Comparison of ENCODE assay signal across 1 cellular context in the genomic region with DNA sequence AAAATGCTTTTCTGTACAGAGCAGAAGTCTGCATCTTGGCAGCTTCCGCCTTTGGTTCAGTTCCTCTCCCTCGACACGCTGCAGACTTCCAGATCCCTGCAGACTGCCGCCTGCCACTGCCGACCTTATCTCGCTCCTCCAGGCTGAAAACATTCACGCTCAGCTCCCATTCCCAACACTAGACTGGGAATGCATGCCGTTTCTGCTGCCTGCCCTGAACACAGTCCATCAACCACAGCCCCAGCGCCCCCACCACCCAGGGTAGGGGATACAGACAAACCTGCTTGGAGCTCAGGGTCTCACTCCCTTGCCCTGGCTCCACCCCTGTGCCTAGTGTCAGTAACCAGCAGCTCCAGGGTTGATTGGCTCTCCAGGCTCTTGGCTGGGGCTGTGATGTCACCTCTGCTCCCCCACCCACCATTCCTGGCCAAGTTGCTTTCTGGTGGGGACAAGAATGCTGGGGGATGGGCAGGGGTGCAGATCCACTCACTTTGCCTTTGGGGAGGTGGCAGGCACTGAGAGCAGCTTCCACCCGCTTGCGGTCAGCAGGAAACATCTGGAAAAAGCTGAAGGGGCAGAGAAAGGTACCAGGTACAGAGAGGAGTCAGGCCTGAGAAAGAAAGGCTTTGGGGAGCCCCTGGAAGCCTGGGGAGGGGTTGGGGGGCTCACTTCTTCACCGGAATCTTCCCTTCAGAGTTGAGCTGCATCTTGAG.
TF ChIP-seq lines count a peak whose summit lies in the region.

No MANE protein-coding gene starts in this region.

TF ChIP-seq in K562, 482 proteins besides CTCF, POLR2A, EP300 and RAD21 (continued from another document):
- TF ChIP-seq ATF1 (CRISPR knock-in tag; IDR thresholded peaks at IDR 0.05) (no peak), ATF1 (tag; IDR thresholded peaks at IDR 0.05) (peak; percentile 40; the same call in 1 of the 2 replicates), NR1H2 (CRISPR knock-in tag; IDR thresholded peaks at IDR 0.05) (no peak), COPS2 (conservative IDR thresholded peaks at IDR 0.05) (no peak), ARID2 (IDR thresholded peaks at IDR 0.05) (no peak), POLR2AphosphoS5 (IDR thresholded peaks at IDR 0.05; ENCODE audit: control insufficient read depth, insufficient read depth, low read depth, low read length) (no peak), NUFIP1 (IDR thresholded peaks at IDR 0.05; ENCODE audit: partially characterized antibody) (no peak), TAF7 (tag; IDR thresholded peaks at IDR 0.05) (no peak), RHOXF2B (CRISPR knock-in tag; conservative IDR thresholded peaks at IDR 0.05) (no peak), ZNF561 (CRISPR knock-in tag; conservative IDR thresholded peaks at IDR 0.05) (no peak), SMAD2 (IDR thresholded peaks at IDR 0.05; ENCODE audit: low read depth, low read length) (no peak), TAL1 (IDR thresholded peaks at IDR 0.05) (peak; percentile 39; the same call in 1 of the 2 replicates), FOXP1 (CRISPR knock-in tag; IDR thresholded peaks at IDR 0.05) (no peak), FOXK2 (conservative IDR thresholded peaks at IDR 0.05 in 1 of 2, IDR thresholded peaks at IDR 0.05 in 1 of 2; ENCODE audit: low read depth in 2 of 2) (no peak), PHF21A (IDR thresholded peaks at IDR 0.05; ENCODE audit: borderline replicate concordance, low read depth) (no peak), TCF7 (IDR thresholded peaks at IDR 0.05; ENCODE audit: borderline replicate concordance) (no peak), ESRRA (IDR thresholded peaks at IDR 0.05; ENCODE audit: borderline replicate concordance, low read depth) (no peak), ZKSCAN3 (CRISPR knock-in tag; IDR thresholded peaks at IDR 0.05) (no peak), RFX5 (IDR thresholded peaks at IDR 0.05; ENCODE audit: low read depth, low read length) (no peak), CBFA2T3 (IDR thresholded peaks at IDR 0.05) (peak; percentile 55), KDM2B (CRISPR knock-in tag; IDR thresholded peaks at IDR 0.05) (no peak), ZNF24 (IDR thresholded peaks at IDR 0.05) (no peak), TAF9B (IDR thresholded peaks at IDR 0.05; ENCODE audit: partially characterized antibody) (no peak), ELF4 (CRISPR knock-in tag; IDR thresholded peaks at IDR 0.05) (0 out of 2 replicates have a peak, but pooled peaks have one; percentile 14), KLF6 (CRISPR knock-in tag; IDR thresholded peaks at IDR 0.05; ENCODE audit: borderline replicate concordance) (no peak), KDM5B (IDR thresholded peaks at IDR 0.05; ENCODE audit: insufficient replicate concordance, low read depth, low read length) (no peak), SIN3A (IDR thresholded peaks at IDR 0.05; ENCODE audit: borderline replicate concordance in 2 of 2, control insufficient read depth in 1 of 2, low read depth in 2 of 2, low read length in 2 of 2) (no peak), DPF2 (IDR thresholded peaks at IDR 0.05) (peak; percentile 45; the same call in 1 of the 2 replicates), CBX2 (IDR thresholded peaks at IDR 0.05; ENCODE audit: insufficient read depth, low read length, poor library complexity, severe bottlenecking) (no peak), PHB (CRISPR knock-in tag; IDR thresholded peaks at IDR 0.05) (no peak)
- TF ChIP-seq, protein P1, sequence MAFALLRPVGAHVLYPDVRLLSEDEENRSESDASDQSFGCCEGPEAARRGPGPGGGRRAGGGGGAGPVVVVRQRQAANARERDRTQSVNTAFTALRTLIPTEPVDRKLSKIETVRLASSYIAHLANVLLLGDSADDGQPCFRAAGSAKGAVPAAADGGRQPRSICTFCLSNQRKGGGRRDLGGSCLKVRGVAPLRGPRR (CRISPR knock-in tag; IDR thresholded peaks at IDR 0.05), result no peak
- TF ChIP-seq, protein P2, sequence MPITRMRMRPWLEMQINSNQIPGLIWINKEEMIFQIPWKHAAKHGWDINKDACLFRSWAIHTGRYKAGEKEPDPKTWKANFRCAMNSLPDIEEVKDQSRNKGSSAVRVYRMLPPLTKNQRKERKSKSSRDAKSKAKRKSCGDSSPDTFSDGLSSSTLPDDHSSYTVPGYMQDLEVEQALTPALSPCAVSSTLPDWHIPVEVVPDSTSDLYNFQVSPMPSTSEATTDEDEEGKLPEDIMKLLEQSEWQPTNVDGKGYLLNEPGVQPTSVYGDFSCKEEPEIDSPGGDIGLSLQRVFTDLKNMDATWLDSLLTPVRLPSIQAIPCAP (CRISPR knock-in tag; IDR thresholded peaks at IDR 0.05; ENCODE audit: borderline replicate concordance), result no peak
- TF ChIP-seq, protein P3, sequence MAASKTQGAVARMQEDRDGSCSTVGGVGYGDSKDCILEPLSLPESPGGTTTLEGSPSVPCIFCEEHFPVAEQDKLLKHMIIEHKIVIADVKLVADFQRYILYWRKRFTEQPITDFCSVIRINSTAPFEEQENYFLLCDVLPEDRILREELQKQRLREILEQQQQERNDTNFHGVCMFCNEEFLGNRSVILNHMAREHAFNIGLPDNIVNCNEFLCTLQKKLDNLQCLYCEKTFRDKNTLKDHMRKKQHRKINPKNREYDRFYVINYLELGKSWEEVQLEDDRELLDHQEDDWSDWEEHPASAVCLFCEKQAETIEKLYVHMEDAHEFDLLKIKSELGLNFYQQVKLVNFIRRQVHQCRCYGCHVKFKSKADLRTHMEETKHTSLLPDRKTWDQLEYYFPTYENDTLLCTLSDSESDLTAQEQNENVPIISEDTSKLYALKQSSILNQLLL (CRISPR knock-in tag; IDR thresholded peaks at IDR 0.05; ENCODE audit: borderline replicate concordance), result no peak
- TF ChIP-seq, protein P4, sequence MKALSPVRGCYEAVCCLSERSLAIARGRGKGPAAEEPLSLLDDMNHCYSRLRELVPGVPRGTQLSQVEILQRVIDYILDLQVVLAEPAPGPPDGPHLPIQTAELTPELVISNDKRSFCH (CRISPR knock-in tag; IDR thresholded peaks at IDR 0.05), result no peak
- TF ChIP-seq, protein P4 (tag; IDR thresholded peaks at IDR 0.05), result no peak
- TF ChIP-seq, protein P5, sequence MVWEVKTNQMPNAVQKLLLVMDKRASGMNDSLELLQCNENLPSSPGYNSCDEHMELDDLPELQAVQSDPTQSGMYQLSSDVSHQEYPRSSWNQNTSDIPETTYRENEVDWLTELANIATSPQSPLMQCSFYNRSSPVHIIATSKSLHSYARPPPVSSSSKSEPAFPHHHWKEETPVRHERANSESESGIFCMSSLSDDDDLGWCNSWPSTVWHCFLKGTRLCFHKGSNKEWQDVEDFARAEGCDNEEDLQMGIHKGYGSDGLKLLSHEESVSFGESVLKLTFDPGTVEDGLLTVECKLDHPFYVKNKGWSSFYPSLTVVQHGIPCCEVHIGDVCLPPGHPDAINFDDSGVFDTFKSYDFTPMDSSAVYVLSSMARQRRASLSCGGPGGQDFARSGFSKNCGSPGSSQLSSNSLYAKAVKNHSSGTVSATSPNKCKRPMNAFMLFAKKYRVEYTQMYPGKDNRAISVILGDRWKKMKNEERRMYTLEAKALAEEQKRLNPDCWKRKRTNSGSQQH (CRISPR knock-in tag; IDR thresholded peaks at IDR 0.05), result no peak
- TF ChIP-seq, protein P6, sequence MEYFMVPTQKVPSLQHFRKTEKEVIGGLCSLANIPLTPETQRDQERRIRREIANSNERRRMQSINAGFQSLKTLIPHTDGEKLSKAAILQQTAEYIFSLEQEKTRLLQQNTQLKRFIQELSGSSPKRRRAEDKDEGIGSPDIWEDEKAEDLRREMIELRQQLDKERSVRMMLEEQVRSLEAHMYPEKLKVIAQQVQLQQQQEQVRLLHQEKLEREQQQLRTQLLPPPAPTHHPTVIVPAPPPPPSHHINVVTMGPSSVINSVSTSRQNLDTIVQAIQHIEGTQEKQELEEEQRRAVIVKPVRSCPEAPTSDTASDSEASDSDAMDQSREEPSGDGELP (CRISPR knock-in tag; IDR thresholded peaks at IDR 0.05; ENCODE audit: borderline replicate concordance), result peak; percentile 34; the same call in 1 of the 2 replicates
- TF ChIP-seq, protein P7, sequence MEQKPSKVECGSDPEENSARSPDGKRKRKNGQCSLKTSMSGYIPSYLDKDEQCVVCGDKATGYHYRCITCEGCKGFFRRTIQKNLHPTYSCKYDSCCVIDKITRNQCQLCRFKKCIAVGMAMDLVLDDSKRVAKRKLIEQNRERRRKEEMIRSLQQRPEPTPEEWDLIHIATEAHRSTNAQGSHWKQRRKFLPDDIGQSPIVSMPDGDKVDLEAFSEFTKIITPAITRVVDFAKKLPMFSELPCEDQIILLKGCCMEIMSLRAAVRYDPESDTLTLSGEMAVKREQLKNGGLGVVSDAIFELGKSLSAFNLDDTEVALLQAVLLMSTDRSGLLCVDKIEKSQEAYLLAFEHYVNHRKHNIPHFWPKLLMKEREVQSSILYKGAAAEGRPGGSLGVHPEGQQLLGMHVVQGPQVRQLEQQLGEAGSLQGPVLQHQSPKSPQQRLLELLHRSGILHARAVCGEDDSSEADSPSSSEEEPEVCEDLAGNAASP (IDR thresholded peaks at IDR 0.05), result no peak
- TF ChIP-seq, protein P8, sequence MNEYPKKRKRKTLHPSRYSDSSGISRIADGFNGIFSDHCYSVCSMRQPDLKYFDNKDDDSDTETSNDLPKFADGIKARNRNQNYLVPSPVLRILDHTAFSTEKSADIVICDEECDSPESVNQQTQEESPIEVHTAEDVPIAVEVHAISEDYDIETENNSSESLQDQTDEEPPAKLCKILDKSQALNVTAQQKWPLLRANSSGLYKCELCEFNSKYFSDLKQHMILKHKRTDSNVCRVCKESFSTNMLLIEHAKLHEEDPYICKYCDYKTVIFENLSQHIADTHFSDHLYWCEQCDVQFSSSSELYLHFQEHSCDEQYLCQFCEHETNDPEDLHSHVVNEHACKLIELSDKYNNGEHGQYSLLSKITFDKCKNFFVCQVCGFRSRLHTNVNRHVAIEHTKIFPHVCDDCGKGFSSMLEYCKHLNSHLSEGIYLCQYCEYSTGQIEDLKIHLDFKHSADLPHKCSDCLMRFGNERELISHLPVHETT (CRISPR knock-in tag; conservative IDR thresholded peaks at IDR 0.05 in 1 of 2, IDR thresholded peaks at IDR 0.05 in 1 of 2), result no peak
- TF ChIP-seq, protein P9, sequence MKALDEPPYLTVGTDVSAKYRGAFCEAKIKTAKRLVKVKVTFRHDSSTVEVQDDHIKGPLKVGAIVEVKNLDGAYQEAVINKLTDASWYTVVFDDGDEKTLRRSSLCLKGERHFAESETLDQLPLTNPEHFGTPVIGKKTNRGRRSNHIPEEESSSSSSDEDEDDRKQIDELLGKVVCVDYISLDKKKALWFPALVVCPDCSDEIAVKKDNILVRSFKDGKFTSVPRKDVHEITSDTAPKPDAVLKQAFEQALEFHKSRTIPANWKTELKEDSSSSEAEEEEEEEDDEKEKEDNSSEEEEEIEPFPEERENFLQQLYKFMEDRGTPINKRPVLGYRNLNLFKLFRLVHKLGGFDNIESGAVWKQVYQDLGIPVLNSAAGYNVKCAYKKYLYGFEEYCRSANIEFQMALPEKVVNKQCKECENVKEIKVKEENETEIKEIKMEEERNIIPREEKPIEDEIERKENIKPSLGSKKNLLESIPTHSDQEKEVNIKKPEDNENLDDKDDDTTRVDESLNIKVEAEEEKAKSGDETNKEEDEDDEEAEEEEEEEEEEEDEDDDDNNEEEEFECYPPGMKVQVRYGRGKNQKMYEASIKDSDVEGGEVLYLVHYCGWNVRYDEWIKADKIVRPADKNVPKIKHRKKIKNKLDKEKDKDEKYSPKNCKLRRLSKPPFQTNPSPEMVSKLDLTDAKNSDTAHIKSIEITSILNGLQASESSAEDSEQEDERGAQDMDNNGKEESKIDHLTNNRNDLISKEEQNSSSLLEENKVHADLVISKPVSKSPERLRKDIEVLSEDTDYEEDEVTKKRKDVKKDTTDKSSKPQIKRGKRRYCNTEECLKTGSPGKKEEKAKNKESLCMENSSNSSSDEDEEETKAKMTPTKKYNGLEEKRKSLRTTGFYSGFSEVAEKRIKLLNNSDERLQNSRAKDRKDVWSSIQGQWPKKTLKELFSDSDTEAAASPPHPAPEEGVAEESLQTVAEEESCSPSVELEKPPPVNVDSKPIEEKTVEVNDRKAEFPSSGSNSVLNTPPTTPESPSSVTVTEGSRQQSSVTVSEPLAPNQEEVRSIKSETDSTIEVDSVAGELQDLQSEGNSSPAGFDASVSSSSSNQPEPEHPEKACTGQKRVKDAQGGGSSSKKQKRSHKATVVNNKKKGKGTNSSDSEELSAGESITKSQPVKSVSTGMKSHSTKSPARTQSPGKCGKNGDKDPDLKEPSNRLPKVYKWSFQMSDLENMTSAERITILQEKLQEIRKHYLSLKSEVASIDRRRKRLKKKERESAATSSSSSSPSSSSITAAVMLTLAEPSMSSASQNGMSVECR (CRISPR knock-in tag; IDR thresholded peaks at IDR 0.05), result no peak
